1 cellular context compared by ENCODE assay signal in the genomic region with DNA sequence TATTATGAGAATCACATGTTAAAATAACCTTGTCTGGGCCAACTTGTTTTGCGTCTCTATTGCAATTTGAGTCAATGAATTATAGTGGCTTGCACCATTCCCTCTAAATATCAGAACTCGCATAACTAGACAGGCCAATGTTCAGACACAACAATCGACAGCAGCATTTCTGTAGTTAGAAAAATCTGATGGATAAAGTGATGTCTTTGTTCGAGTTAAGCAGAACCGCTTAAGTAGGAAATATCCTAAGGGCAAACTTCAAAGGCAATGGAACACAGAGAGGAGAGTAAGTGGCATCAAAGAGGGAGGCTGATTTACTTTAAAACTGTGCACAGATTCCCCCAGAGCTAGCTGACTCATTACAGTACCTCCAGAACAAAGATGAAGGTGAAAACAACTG.
TF ChIP-seq lines count a peak whose summit lies in the region.

No MANE protein-coding gene starts in this region.

TF ChIP-seq in GM23338, 12 proteins besides CTCF, POLR2A, EP300 and RAD21 (continued from another document):
- TF ChIP-seq, protein P1, sequence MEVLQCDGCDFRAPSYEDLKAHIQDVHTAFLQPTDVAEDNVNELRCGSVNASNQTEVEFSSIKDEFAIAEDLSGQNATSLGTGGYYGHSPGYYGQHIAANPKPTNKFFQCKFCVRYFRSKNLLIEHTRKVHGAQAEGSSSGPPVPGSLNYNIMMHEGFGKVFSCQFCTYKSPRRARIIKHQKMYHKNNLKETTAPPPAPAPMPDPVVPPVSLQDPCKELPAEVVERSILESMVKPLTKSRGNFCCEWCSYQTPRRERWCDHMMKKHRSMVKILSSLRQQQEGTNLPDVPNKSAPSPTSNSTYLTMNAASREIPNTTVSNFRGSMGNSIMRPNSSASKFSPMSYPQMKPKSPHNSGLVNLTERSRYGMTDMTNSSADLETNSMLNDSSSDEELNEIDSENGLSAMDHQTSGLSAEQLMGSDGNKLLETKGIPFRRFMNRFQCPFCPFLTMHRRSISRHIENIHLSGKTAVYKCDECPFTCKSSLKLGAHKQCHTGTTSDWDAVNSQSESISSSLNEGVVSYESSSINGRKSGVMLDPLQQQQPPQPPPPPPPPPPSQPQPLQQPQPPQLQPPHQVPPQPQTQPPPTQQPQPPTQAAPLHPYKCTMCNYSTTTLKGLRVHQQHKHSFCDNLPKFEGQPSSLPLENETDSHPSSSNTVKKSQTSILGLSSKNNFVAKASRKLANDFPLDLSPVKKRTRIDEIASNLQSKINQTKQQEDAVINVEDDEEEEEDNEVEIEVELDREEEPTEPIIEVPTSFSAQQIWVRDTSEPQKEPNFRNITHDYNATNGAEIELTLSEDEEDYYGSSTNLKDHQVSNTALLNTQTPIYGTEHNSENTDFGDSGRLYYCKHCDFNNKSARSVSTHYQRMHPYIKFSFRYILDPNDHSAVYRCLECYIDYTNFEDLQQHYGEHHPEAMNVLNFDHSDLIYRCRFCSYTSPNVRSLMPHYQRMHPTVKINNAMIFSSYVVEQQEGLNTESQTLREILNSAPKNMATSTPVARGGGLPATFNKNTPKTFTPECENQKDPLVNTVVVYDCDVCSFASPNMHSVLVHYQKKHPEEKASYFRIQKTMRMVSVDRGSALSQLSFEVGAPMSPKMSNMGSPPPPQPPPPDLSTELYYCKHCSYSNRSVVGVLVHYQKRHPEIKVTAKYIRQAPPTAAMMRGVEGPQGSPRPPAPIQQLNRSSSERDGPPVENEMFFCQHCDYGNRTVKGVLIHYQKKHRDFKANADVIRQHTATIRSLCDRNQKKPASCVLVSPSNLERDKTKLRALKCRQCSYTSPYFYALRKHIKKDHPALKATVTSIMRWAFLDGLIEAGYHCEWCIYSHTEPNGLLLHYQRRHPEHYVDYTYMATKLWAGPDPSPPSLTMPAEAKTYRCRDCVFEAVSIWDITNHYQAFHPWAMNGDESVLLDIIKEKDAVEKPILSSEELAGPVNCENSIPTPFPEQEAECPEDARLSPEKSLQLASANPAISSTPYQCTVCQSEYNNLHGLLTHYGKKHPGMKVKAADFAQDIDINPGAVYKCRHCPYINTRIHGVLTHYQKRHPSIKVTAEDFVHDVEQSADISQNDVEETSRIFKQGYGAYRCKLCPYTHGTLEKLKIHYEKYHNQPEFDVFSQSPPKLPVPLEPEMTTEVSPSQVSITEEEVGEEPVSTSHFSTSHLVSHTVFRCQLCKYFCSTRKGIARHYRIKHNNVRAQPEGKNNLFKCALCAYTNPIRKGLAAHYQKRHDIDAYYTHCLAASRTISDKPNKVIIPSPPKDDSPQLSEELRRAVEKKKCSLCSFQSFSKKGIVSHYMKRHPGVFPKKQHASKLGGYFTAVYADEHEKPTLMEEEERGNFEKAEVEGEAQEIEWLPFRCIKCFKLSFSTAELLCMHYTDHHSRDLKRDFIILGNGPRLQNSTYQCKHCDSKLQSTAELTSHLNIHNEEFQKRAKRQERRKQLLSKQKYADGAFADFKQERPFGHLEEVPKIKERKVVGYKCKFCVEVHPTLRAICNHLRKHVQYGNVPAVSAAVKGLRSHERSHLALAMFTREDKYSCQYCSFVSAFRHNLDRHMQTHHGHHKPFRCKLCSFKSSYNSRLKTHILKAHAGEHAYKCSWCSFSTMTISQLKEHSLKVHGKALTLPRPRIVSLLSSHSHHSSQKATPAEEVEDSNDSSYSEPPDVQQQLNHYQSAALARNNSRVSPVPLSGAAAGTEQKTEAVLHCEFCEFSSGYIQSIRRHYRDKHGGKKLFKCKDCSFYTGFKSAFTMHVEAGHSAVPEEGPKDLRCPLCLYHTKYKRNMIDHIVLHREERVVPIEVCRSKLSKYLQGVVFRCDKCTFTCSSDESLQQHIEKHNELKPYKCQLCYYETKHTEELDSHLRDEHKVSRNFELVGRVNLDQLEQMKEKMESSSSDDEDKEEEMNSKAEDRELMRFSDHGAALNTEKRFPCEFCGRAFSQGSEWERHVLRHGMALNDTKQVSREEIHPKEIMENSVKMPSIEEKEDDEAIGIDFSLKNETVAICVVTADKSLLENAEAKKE (CRISPR knock-in tag; IDR thresholded peaks at IDR 0.05) = no peak
